Comparison of ENCODE assay signal across 20 cellular contexts in genomic region chr10:7494034-7494433, GRCh38.
A peak's percentile ranks its signal among the peaks of the same experiment; 100 is the strongest.
DNase-seq lines count a peak whose midpoint lies in the region; FAIRE-seq and TF ChIP-seq lines count a peak whose summit lies in the region.
"Had no signal": no experiment of that assay in that cellular context is flagged by ENCODE, and none has a peak within 500 bp of the region (broad histone marks: within the 10 kb centered on the region; RNA-seq: fewer than 3 reads in every experiment).

No MANE protein-coding gene starts in this region.

- TF ChIP-seq POLR2A in GM12891 (IDR thresholded peaks at IDR 0.05; ENCODE audit: low read depth, low read length), result no peak

- H3K14ac ChIP-seq in neuronal stem cell (ENCODE audit: low read length), result no peak overlapping the region

- H4K91ac ChIP-seq in neuronal stem cell (ENCODE audit: low read depth, low read length, poor library complexity), result no peak overlapping the region

- no peak overlapping the region for H2BK12ac ChIP-seq in neuronal stem cell (ENCODE audit: low read length)

- H3K4me2 ChIP-seq in BLaER1 (peak overlapping the region; percentile 76), neuronal stem cell (ENCODE audit: insufficient read depth, low read length, poor library complexity, severe bottlenecking) (no peak overlapping the region)
- H3K4me2 ChIP-seq: A549 had no signal

- H3K27me3 Mint-ChIP-seq in glutamatergic neuron (ENCODE audit: unreplicated experiment) (no peaks in the 10 kb centered on the region), progenitor cell of endocrine pancreas (peaks cover 26% of the 10 kb centered on the region)

- no peaks in the 10 kb centered on the region for H3K27me3 ChIP-seq in BLaER1
- peaks cover 0 to 4% (median 0%) of the 10 kb centered on the region in 3 experiments for H3K27me3 ChIP-seq in neuronal stem cell (ENCODE audit: control insufficient read depth in 3 of 3, insufficient read depth in 3 of 3, low read depth in 1 of 3, low read length in 3 of 3)

- H2AK5ac ChIP-seq in neuronal stem cell (ENCODE audit: low read depth, low read length), result no peak overlapping the region

- peak; percentile 71 for FAIRE-seq in GM12891 (lab: Jason Lieb, UNC)
- FAIRE-seq: A549, RCC 7860 had no signal

- no CpG with 5 or more reads among the region's 3 CpGs for WGBS in neuronal stem cell (ENCODE audit: extremely low coverage in 2 of 2, insufficient read length in 2 of 2, insufficient replicate concordance in 1 of 2), 2 donors

- no peak overlapping the region for H3K23ac ChIP-seq in neuronal stem cell (ENCODE audit: low read depth, low read length, poor library complexity)

- no peaks in the 10 kb centered on the region for H3K36me3 ChIP-seq in BLaER1
- no peaks in the 10 kb centered on the region for H3K36me3 ChIP-seq in neuronal stem cell (replicated peaks in 1 of 2; ENCODE audit: control insufficient read depth in 2 of 2, insufficient read depth in 2 of 2, low read length in 2 of 2)

- H3K27ac ChIP-seq in BLaER1, result no peak overlapping the region
- no peak overlapping the region for H3K27ac ChIP-seq in neuronal stem cell (replicated peaks; ENCODE audit: low read length)
- H3K27ac ChIP-seq in coronary artery, result no peak overlapping the region
- H3K27ac ChIP-seq: A549, SK-N-MC had no signal

- H3K4me3 Mint-ChIP-seq in glutamatergic neuron (ENCODE audit: unreplicated experiment), result no peak overlapping the region
- H3K4me3 Mint-ChIP-seq in progenitor cell of endocrine pancreas (ENCODE audit: low read depth), result no peak overlapping the region
- H3K4me3 Mint-ChIP-seq: CD14-positive monocyte had no signal

- H3K9me3 Mint-ChIP-seq in glutamatergic neuron (ENCODE audit: unreplicated experiment), result peaks cover 2% of the 10 kb centered on the region
- H3K9me3 Mint-ChIP-seq in progenitor cell of endocrine pancreas (ENCODE audit: low read depth), result peaks cover 3% of the 10 kb centered on the region
- H3K9me3 Mint-ChIP-seq: CD14-positive monocyte had no signal

- TF ChIP-seq CTCF in glutamatergic neuron (IDR thresholded peaks at IDR 0.05; ENCODE audit: partially characterized antibody, unreplicated experiment), result no peak
- no peak for TF ChIP-seq CTCF in coronary artery (IDR thresholded peaks at IDR 0.05)
- no peak for TF ChIP-seq CTCF in progenitor cell of endocrine pancreas (IDR thresholded peaks at IDR 0.05; ENCODE audit: unreplicated experiment)

- H4K20me1 ChIP-seq in BLaER1, result no peaks in the 10 kb centered on the region

- H3K9me3 ChIP-seq in BLaER1, result peaks cover 22% of the 10 kb centered on the region
- H3K9me3 ChIP-seq in neuronal stem cell (replicated peaks in 1 of 2; ENCODE audit: control insufficient read depth in 2 of 2, insufficient read depth in 1 of 2, low read depth in 1 of 2, low read length in 2 of 2), result peaks cover 0 to 2% of the 10 kb centered on the region in 2 donors
- H3K9me3 ChIP-seq: A549 had no signal

- no peak overlapping the region for H3K18ac ChIP-seq in neuronal stem cell (ENCODE audit: low read length)

- H3K79me1 ChIP-seq in neuronal stem cell (ENCODE audit: low read depth, low read length), result no peaks in the 10 kb centered on the region

- H4K8ac ChIP-seq in neuronal stem cell (ENCODE audit: low read depth, low read length), result no peak overlapping the region

- H2AFZ ChIP-seq in neuronal stem cell (ENCODE audit: low read length), result no peak overlapping the region

- DNase-seq in GM12891 (ENCODE audit: insufficient read length, low spot score) (no peak), NCI-H1092 treated with DMSO at 0.1 percent for 48 hours (lab: John Stamatoyannopoulos, UW) (peak; percentile 42), left kidney (ENCODE audit: low read depth, low spot score) (peak; percentile 90), neuronal stem cell (ENCODE audit: low spot score) (no peak), glutamatergic neuron (no peak), coronary artery (ENCODE audit: low spot score) (no peak), progenitor cell of endocrine pancreas (ENCODE audit: low spot score, unreplicated experiment) (no peak)
- DNase-seq: DMS 273 treated with DMSO at 0.1 percent for 48 hours, Karpas-422, MM.1S, NCI-H1105 treated with DMSO at 0.1 percent for 48 hours, NCI-H187 treated with DMSO at 0.1 percent for 48 hours, NCI-H2171 treated with DMSO at 0.1 percent for 48 hours, NCI-H510A treated with DMSO at 0.1 percent for 48 hours, Right ventricle myocardium superior had no signal

- H3K4me1 ChIP-seq in BLaER1, result peaks cover 71% of the 10 kb centered on the region
- H3K4me1 ChIP-seq in neuronal stem cell (ENCODE audit: control insufficient read depth in 2 of 2, insufficient read depth in 1 of 2, low read depth in 1 of 2, low read length in 2 of 2), result peaks cover 0 to 2% of the 10 kb centered on the region in 2 donors
- H3K4me1 ChIP-seq: A549 had no signal

- no peak overlapping the region for H2BK120ac ChIP-seq in neuronal stem cell (ENCODE audit: low read depth, low read length)

- H3K27ac Mint-ChIP-seq in glutamatergic neuron (ENCODE audit: unreplicated experiment) (no peak overlapping the region), progenitor cell of endocrine pancreas (no peak overlapping the region)
- H3K27ac Mint-ChIP-seq: CD14-positive monocyte had no signal

- peak overlapping the region; percentile 50; the same call in 1 of the 2 replicates for H3K9ac ChIP-seq in BLaER1
- H3K9ac ChIP-seq in neuronal stem cell (ENCODE audit: low read depth, low read length, poor library complexity), result no peak overlapping the region

- peaks cover 16% of the 10 kb centered on the region for H3K4me1 Mint-ChIP-seq in glutamatergic neuron (ENCODE audit: low read depth, unreplicated experiment)
- peaks cover 7% of the 10 kb centered on the region for H3K4me1 Mint-ChIP-seq in progenitor cell of endocrine pancreas (ENCODE audit: low read depth)

- no peak overlapping the region for H2BK5ac ChIP-seq in neuronal stem cell (ENCODE audit: low read length)

- no peak overlapping the region for H3K4ac ChIP-seq in neuronal stem cell (ENCODE audit: low read length)

- no peak overlapping the region for H3K4me3 ChIP-seq in BLaER1
- no peak overlapping the region for H3K4me3 ChIP-seq in neuronal stem cell (ENCODE audit: low read length in 2 of 2)
- H3K4me3 ChIP-seq in coronary artery, result no peak overlapping the region
- H3K4me3 ChIP-seq: A549, SK-N-MC had no signal

- no peak overlapping the region for H2BK15ac ChIP-seq in neuronal stem cell (ENCODE audit: low read length)

- H3K36me3 Mint-ChIP-seq in glutamatergic neuron (ENCODE audit: unreplicated experiment), result no peaks in the 10 kb centered on the region
- no peaks in the 10 kb centered on the region for H3K36me3 Mint-ChIP-seq in progenitor cell of endocrine pancreas (ENCODE audit: insufficient read depth)
- H3K36me3 Mint-ChIP-seq: CD14-positive monocyte had no signal

TF ChIP-seq in GM12891, 5 proteins besides CTCF, POLR2A, EP300 and RAD21:
- TF ChIP-seq SPI1 (IDR thresholded peaks at IDR 0.05; ENCODE audit: low read depth, low read length) (no peak), TAF1 (IDR thresholded peaks at IDR 0.05; ENCODE audit: low read depth, low read length) (no peak), POU2F2 (IDR thresholded peaks at IDR 0.05; ENCODE audit: low read depth, low read length) (no peak), PAX5 (IDR thresholded peaks at IDR 0.05; ENCODE audit: insufficient read depth, low read length, severe bottlenecking) (no peak), POLR2AphosphoS5 (IDR thresholded peaks at IDR 0.05; ENCODE audit: low read depth, low read length) (no peak)

Comparison
In these comparisons a context has a peak if more than half of its experiments do, and no peak if none do; other contexts are left out.
1. DNase-seq: peak in NCI-H1092 treated with DMSO at 0.1 percent for 48 hours (single experiment) and left kidney (single experiment); none in GM12891 (single experiment), neuronal stem cell (single experiment), glutamatergic neuron (single experiment), coronary artery (single experiment) and progenitor cell of endocrine pancreas (single experiment).